1 cellular context compared by ENCODE assay signal in genomic region chr2:60987041-60987440, GRCh38.
TF ChIP-seq lines count a peak whose summit lies in the region.

No MANE protein-coding gene starts in this region.

TF ChIP-seq in SK-N-SH, 30 proteins besides CTCF, POLR2A, EP300 and RAD21:
- TF ChIP-seq NRF1 (IDR thresholded peaks at IDR 0.05; ENCODE audit: low read depth, low read length) (no peak), SMC3 (IDR thresholded peaks at IDR 0.05; ENCODE audit: low read depth, low read length) (no peak), FOXJ3 (CRISPR knock-in tag; IDR thresholded peaks at IDR 0.05) (no peak), RFX5 (IDR thresholded peaks at IDR 0.05; ENCODE audit: low read length) (no peak), MAX (IDR thresholded peaks at IDR 0.05; ENCODE audit: low read depth) (no peak)
